In genomic region chr2:44269831-44270230, GRCh38 we compare ENCODE assay signal across 1 cellular context.
TF ChIP-seq lines count a peak whose summit lies in the region.

No MANE protein-coding gene starts in this region.

TF ChIP-seq in GM23338, 12 proteins besides CTCF, POLR2A, EP300 and RAD21 (continued from another document):
- TF ChIP-seq ZNF462 (CRISPR knock-in tag; IDR thresholded peaks at IDR 0.05) (no peak), CREB1 (CRISPR knock-in tag; IDR thresholded peaks at IDR 0.05; ENCODE audit: low read depth) (no peak), EZH2 (IDR thresholded peaks at IDR 0.05; ENCODE audit: low read depth, unreplicated experiment) (no peak), ETS1 (IDR thresholded peaks at IDR 0.05) (no peak), EZH2phosphoT487 (IDR thresholded peaks at IDR 0.05; ENCODE audit: unreplicated experiment) (no peak), ZNF331 (CRISPR knock-in tag; IDR thresholded peaks at IDR 0.05; ENCODE audit: low read depth) (no peak), JUNB (IDR thresholded peaks at IDR 0.05; ENCODE audit: unreplicated experiment) (no peak), ZNF114 (CRISPR knock-in tag; IDR thresholded peaks at IDR 0.05) (no peak)
